Comparison of ENCODE assay signal across 8 cellular contexts in the genomic region with DNA sequence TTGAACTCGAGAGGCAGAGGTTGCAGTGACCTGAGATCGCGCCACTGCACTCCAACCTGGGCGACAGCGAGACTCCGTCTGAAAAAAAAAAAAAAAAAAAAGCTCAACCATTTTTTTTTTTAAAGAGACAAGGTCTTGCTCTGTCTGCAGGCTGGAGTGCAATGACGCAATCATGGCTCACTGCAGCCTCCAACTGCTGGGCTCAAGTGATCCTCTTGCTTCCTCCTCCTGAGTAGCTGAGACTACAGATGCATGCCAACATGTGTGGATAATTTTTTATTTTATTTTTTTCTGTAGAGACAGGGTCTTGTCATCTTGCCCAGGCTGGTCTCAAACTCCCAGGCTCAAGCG. TPM values are rescaled to one million over a fixed set of nuclear protein-coding genes. Genes with fewer than 3 reads are reported as not detected.
DNase-seq lines count a peak whose midpoint lies in the region; ATAC-seq and TF ChIP-seq lines count a peak whose summit lies in the region.

No MANE protein-coding gene starts in this region.

- no peaks in the 10 kb centered on the region for H3K9me3 Mint-ChIP-seq in T-helper 2 cell treated with Interferon-gamma antibody and Interleukin-4, amounts not matched to agents 5 μg/mL and 100 μg/mL, for 36 hours
- H3K9me3 Mint-ChIP-seq in stimulated activated memory B cell treated with anti-CD40 and anti-IgM and Interleukin-4, amounts not matched to agents 10 μg/mL and 1 μg/mL and 100 μg/mL, for 72 hours: no peaks in the 10 kb centered on the region

- no peak overlapping the region for H3K4me3 Mint-ChIP-seq in T-helper 2 cell treated with Interferon-gamma antibody and Interleukin-4, amounts not matched to agents 5 μg/mL and 100 μg/mL, for 36 hours
- no peak overlapping the region for H3K4me3 Mint-ChIP-seq in stimulated activated memory B cell treated with anti-CD40 and anti-IgM and Interleukin-4, amounts not matched to agents 10 μg/mL and 1 μg/mL and 100 μg/mL, for 72 hours

- H3K27ac Mint-ChIP-seq in T-helper 2 cell treated with Interferon-gamma antibody and Interleukin-4, amounts not matched to agents 5 μg/mL and 100 μg/mL, for 36 hours: no peak overlapping the region
- no peak overlapping the region for H3K27ac Mint-ChIP-seq in stimulated activated memory B cell treated with anti-CD40 and anti-IgM and Interleukin-4, amounts not matched to agents 10 μg/mL and 1 μg/mL and 100 μg/mL, for 72 hours

- peak overlapping the region; percentile 75 for H3K4me2 ChIP-seq in osteoblast (ENCODE audit: insufficient read depth, low read length)

- peaks cover 7% of the 10 kb centered on the region for H4K20me1 ChIP-seq in osteoblast (ENCODE audit: insufficient read depth, low read length)

- DNase-seq in H4 (ENCODE audit: low spot score) (peak; percentile 91), NCI-H226 (peak; percentile 63), colonic mucosa (no peak), osteoblast (ENCODE audit: insufficient read length, low spot score, missing footprints) (no peak), NCI-H2081 (lab: John Stamatoyannopoulos, UW) (no peak)
- no peak for DNase-seq in T-helper 2 cell treated with Interferon-gamma antibody and Interleukin-4, amounts not matched to agents 5 μg/mL and 100 μg/mL, for 36 hours (ENCODE audit: low spot score)

- H3K27me3 ChIP-seq in colonic mucosa (no peaks in the 10 kb centered on the region), osteoblast (ENCODE audit: insufficient read depth, low read length) (no peaks in the 10 kb centered on the region)

- intact Hi-C loops in colonic mucosa (cut with DNase I): no loop called here

- no peak overlapping the region for H2AFZ ChIP-seq in osteoblast (ENCODE audit: low read length)

- H3K79me2 ChIP-seq in osteoblast (ENCODE audit: insufficient read depth, low read length): peaks cover 47% of the 10 kb centered on the region

- H3K9ac ChIP-seq in colonic mucosa (ENCODE audit: low read depth in 2 of 2, low read length in 2 of 2): no peak overlapping the region

- H3K36me3 ChIP-seq in colonic mucosa (no peaks in the 10 kb centered on the region), osteoblast (ENCODE audit: insufficient read depth, low read length) (peaks cover 56% of the 10 kb centered on the region)

- H3K9me3 ChIP-seq in colonic mucosa (no peaks in the 10 kb centered on the region), osteoblast (ENCODE audit: low read depth, low read length) (no peaks in the 10 kb centered on the region)

- no peaks in the 10 kb centered on the region for H3K27me3 Mint-ChIP-seq in T-helper 2 cell treated with Interferon-gamma antibody and Interleukin-4, amounts not matched to agents 5 μg/mL and 100 μg/mL, for 36 hours (ENCODE audit: low read depth)
- peaks cover 58% of the 10 kb centered on the region for H3K27me3 Mint-ChIP-seq in stimulated activated memory B cell treated with anti-CD40 and anti-IgM and Interleukin-4, amounts not matched to agents 10 μg/mL and 1 μg/mL and 100 μg/mL, for 72 hours

- H3K36me3 Mint-ChIP-seq in T-helper 2 cell treated with Interferon-gamma antibody and Interleukin-4, amounts not matched to agents 5 μg/mL and 100 μg/mL, for 36 hours (ENCODE audit: low read depth): no peaks in the 10 kb centered on the region
- H3K36me3 Mint-ChIP-seq in stimulated activated memory B cell treated with anti-CD40 and anti-IgM and Interleukin-4, amounts not matched to agents 10 μg/mL and 1 μg/mL and 100 μg/mL, for 72 hours: no peaks in the 10 kb centered on the region

- peak overlapping the region; percentile 2 for H3K27ac ChIP-seq in colonic mucosa
- peak overlapping the region; percentile 90 for H3K27ac ChIP-seq in osteoblast (ENCODE audit: low read depth, low read length)

- H3K4me3 ChIP-seq in colonic mucosa (no peak overlapping the region), osteoblast (ENCODE audit: insufficient read depth, low read length) (peak overlapping the region; percentile 53)

- H3K4me1 ChIP-seq in colonic mucosa (no peaks in the 10 kb centered on the region), osteoblast (ENCODE audit: insufficient read depth, low read length) (peaks cover 58% of the 10 kb centered on the region)

- H3K4me1 Mint-ChIP-seq in T-helper 2 cell treated with Interferon-gamma antibody and Interleukin-4, amounts not matched to agents 5 μg/mL and 100 μg/mL, for 36 hours (ENCODE audit: low read depth): peaks cover 5% of the 10 kb centered on the region
- H3K4me1 Mint-ChIP-seq in stimulated activated memory B cell treated with anti-CD40 and anti-IgM and Interleukin-4, amounts not matched to agents 10 μg/mL and 1 μg/mL and 100 μg/mL, for 72 hours: no peaks in the 10 kb centered on the region

- no peak for ATAC-seq in HG03378 (IDR thresholded peaks at IDR 0.05; ENCODE audit: unreplicated experiment)
- no peak for ATAC-seq in stimulated activated memory B cell treated with anti-CD40 and anti-IgM and Interleukin-4, amounts not matched to agents 10 μg/mL and 1 μg/mL and 100 μg/mL, for 72 hours

- no peak for TF ChIP-seq CTCF in colonic mucosa (IDR thresholded peaks at IDR 0.05)
- no peak for TF ChIP-seq CTCF in osteoblast (IDR thresholded peaks at IDR 0.05; ENCODE audit: extremely low read depth, low read depth, low read length)

RNA-seq across cellular contexts. Expression of a gene that starts 10.3 kb away (rescaled TPM):
- 16.9 and 19.9 TPM in 2 replicates for total RNA-seq in H4 (2014; rRNA removed; shearing (Covaris generic))
- total RNA-seq in colonic mucosa (10 to 100 TPM; 10.9 to 33.7 TPM), osteoblast (136 and 144 TPM in 2 replicates)

RNA-seq across cellular contexts. Expression of a gene that starts 21.8 kb away (rescaled TPM):
- 52.2 and 67.8 TPM in 2 replicates for total RNA-seq in H4 (2014; rRNA removed; shearing (Covaris generic))
- total RNA-seq in colonic mucosa: 100 to 1,000 TPM; 145 to 257 TPM
- total RNA-seq in osteoblast: 55.7 and 56.6 TPM in 2 replicates

RNA-seq across cellular contexts. Expression of a gene that starts 55.0 kb away (rescaled TPM):
- total RNA-seq in H4 (2014; rRNA removed; shearing (Covaris generic)): 373 and 500 TPM in 2 replicates
- 100 to 1,000 TPM; 280 to 519 TPM for total RNA-seq in colonic mucosa
- total RNA-seq in osteoblast: 76.7 and 78.4 TPM in 2 replicates

Comparison
In these comparisons a context has a peak if more than half of its experiments do, and no peak if none do; other contexts are left out.
1. DNase-seq: peak in H4 (single experiment) and NCI-H226 (single experiment); none in colonic mucosa (single experiment), osteoblast (single experiment), NCI-H2081 (0 of 2) and T-helper 2 cell treated with Interferon-gamma antibody and Interleukin-4, amounts not matched to agents 5 μg/mL and 100 μg/mL, for 36 hours (single experiment).